ENCODE assay signal across 8 cellular contexts in the genomic region with DNA sequence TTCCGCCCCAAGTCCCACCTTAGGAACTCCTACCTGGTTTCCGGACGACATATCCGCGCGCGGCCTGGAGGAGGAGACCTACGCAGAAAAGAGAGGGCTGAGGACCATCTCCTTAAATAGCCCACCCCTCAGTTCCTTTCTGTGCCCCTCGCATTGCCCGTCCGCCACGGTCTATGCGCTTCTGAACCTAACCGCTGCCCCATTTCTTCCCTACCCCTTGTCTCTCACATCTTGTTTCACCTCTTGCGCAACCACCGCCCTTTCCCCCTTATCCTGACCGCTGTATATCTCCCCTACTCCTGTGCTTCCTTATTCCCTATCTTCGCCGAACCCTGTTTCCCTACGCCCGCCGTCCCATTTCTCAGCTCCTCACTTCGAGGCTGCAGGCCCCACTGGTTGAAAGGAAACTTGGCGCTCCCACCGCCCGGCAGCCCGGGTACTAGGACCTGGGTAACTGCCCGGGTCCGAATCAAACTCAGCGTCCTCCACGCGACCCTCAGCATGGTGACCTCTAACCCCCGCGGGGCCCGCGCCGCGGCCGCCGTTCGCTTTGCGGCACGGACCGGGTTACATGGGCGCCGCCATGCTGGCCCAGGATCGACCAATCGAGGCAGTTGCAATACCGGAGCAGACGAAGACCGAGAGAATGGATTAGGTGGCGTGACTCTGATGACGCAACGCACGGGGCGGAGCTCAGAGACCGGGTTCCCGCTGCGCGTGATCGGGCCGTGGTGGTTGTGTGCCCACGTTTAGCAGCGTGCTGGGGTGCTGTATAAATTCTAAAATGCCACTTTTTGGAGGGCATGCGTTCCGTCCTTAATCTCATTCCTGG. TPM values are rescaled to one million over a fixed set of nuclear protein-coding genes. Genes with fewer than 3 reads are reported as not detected.
DNase-seq lines count a peak whose midpoint lies in the region; ATAC-seq and TF ChIP-seq lines count a peak whose summit lies in the region.

MRPS15 (minus strand) TSS at position 612 of the 832 bp plus-strand sequence; CDS start at position 503, 109 bp downstream.

- peaks cover 30% of the 10 kb centered on the region for H3K4me1 Mint-ChIP-seq in chondrocyte (ENCODE audit: low read depth)

- H3K36me3 ChIP-seq in kidney epithelial cell (ENCODE audit: control insufficient read depth, insufficient read depth, low read length): no peaks in the 10 kb centered on the region

- peak within 1 kb of the TSS; percentile 100 for H3K4me3 Mint-ChIP-seq in chondrocyte (ENCODE audit: unreplicated experiment)

- H3K27me3 ChIP-seq in kidney epithelial cell (ENCODE audit: control insufficient read depth, insufficient read depth, low read length): no peaks in the 10 kb centered on the region

- H3K4me3 ChIP-seq in kidney epithelial cell (ENCODE audit: low read depth, low read length): peak within 1 kb of the TSS; percentile 84

- H3K36me3 Mint-ChIP-seq in chondrocyte (ENCODE audit: low read depth): peaks cover 7% of the 10 kb centered on the region

- peak; percentile 93 for TF ChIP-seq POLR2A in GM19099 (IDR thresholded peaks at IDR 0.05; ENCODE audit: extremely low read depth, insufficient read length, low read depth)

- DNase-seq in AG20443 (ENCODE audit: low spot score): peak; percentile 98
- DNase-seq in NCI-H510A (lab: John Stamatoyannopoulos, UW): peak; percentile 99
- peak; percentile 94 to 95 for DNase-seq in activated CD4-positive, alpha-beta T cell treated with anti-CD3 and anti-CD28 coated beads for 24 hours (ENCODE audit: low read depth in 2 of 2)
- DNase-seq in chondrocyte (ENCODE audit: low spot score): peak; percentile 96
- peak; percentile 77 for DNase-seq in kidney epithelial cell (ENCODE audit: low read depth)
- DNase-seq in stimulated activated CD4-positive, alpha-beta T cell treated with anti-CD3 and anti-CD28 coated beads, Interleukin-15, amount 100 ng/mL, for 48 hours (ENCODE audit: low read depth in 2 of 2): peak; percentile 94 to 95

- H3K27ac Mint-ChIP-seq in chondrocyte (ENCODE audit: unreplicated experiment): peak within 1 kb of the TSS; percentile 99

- H3K9me3 Mint-ChIP-seq in chondrocyte (ENCODE audit: low read depth): no peaks in the 10 kb centered on the region

- TF ChIP-seq CTCF in chondrocyte (IDR thresholded peaks at IDR 0.05): no peak
- TF ChIP-seq CTCF in kidney epithelial cell (IDR thresholded peaks at IDR 0.05; ENCODE audit: insufficient read depth, low read length, poor library complexity, severe bottlenecking): no peak

- no peaks in the 10 kb centered on the region for H3K27me3 Mint-ChIP-seq in chondrocyte (ENCODE audit: low read depth)

- ATAC-seq in HG03432 (IDR thresholded peaks at IDR 0.05; ENCODE audit: unreplicated experiment): peak; percentile 90

RNA-seq across cellular contexts. Expression of gene MRPS15, which starts in this region (rescaled TPM):
- 51.3 to 68.5 TPM (median 53.2 TPM) in 3 replicates for total RNA-seq in chondrocyte
- 121 and 128 TPM in 2 replicates for total RNA-seq in kidney epithelial cell

Comparison
In these comparisons a context has a peak if more than half of its experiments do, and no peak if none do; other contexts are left out.
1. Peak in every context shown above with its lines: DNase-seq, ATAC-seq and H3K4me3 ChIP-seq.